In the genomic region with DNA sequence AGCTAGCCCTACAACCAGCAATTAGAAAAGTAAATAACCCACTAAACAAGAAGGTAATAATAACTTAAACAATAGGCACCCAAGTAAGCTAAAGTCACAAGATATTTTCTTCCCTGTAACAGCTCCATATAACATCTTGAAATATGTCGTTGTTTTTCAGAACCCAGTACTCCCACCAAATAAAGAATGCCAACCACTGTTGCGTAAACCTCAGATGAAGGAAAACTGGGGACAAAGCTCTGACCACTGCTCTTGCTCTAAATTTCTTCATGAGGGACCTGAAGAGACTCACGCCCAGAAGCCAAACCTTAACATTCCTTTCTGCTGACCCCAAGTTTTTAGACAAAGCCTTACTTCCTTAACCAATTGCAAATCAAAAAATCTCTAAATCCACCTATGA, we compare ENCODE assay signal across 38 cellular contexts.
"Had no signal": no experiment of that assay in that cellular context is flagged by ENCODE, and none has a peak within 500 bp of the region (broad histone marks: within the 10 kb centered on the region; RNA-seq: fewer than 3 reads in every experiment).

No MANE protein-coding gene starts in this region.

- H3K27me3 Mint-ChIP-seq: activated B cell treated with CpG ODN at 0.5 μM for 24 hours; activated CD4-positive, alpha-beta memory T cell treated with anti-CD3 and anti-CD28 coated beads for 36 hours; activated CD4-positive, alpha-beta T cell treated with anti-CD3 and anti-CD28 coated beads, Interleukin-2, amount 10 ng/mL, durations not matched to agents 24 days and 14 days; activated naive CD8-positive, alpha-beta T cell treated with anti-CD3 and anti-CD28 coated beads for 36 hours had no signal

- H3K4me1 ChIP-seq: adrenal gland, ascending aorta, body of pancreas, breast epithelium had no signal

- H3K4me3 ChIP-seq: adrenal gland, ascending aorta, body of pancreas, breast epithelium had no signal

- H3K36me3 Mint-ChIP-seq: activated CD4-positive, alpha-beta memory T cell treated with anti-CD3 and anti-CD28 coated beads for 36 hours; activated naive CD4-positive, alpha-beta T cell treated with anti-CD3 and anti-CD28 coated beads, Interleukin-2, amount 50 U/mL, for 72 hours; activated naive CD8-positive, alpha-beta T cell treated with anti-CD3 and anti-CD28 coated beads for 36 hours had no signal

- DNase-seq: activated B cell treated with CpG ODN at 0.5 μM for 24 hours; activated CD4-positive, alpha-beta memory T cell treated with anti-CD3 and anti-CD28 coated beads for 36 hours; activated CD4-positive, alpha-beta T cell treated with anti-CD3 and anti-CD28 coated beads for 4 hours; activated CD4-positive, alpha-beta T cell treated with anti-CD3 and anti-CD28 coated beads, Interleukin-2, amount 10 ng/mL, durations not matched to agents 24 days and 14 days; activated CD4-positive, alpha-beta T cell treated with anti-CD3 and anti-CD28 coated beads, Interleukin-2, amount 50 U/mL, for 1 hour; activated CD4-positive, alpha-beta T cell treated with anti-CD3 and anti-CD28 coated beads, Interleukin-2, amount 50 U/mL, for 4 hours; activated CD4-positive, CD25-positive, alpha-beta regulatory T cell treated with anti-CD3 and anti-CD28 coated beads, Interleukin-2, amount 50 U/mL, for 72 hours; activated CD8-positive, alpha-beta memory T cell treated with anti-CD3 and anti-CD28 coated beads, Interleukin-2, amount 50 U/mL, for 4 hours; activated CD8-positive, alpha-beta T cell treated with anti-CD3 and anti-CD28 coated beads, Interleukin-2, amount 10 ng/mL, durations not matched to agents 7 days and 5 days; activated effector memory CD4-positive, alpha-beta T cell treated with anti-CD3 and anti-CD28 coated beads, Interleukin-2, amount 50 U/mL, for 16 hours; activated gamma-delta T cell treated with Interleukin-2 at 50 U/mL for 16 hours; activated naive CD4-positive, alpha-beta T cell; activated naive CD4-positive, alpha-beta T cell treated with anti-CD3 and anti-CD28 coated beads for 36 hours; activated naive CD4-positive, alpha-beta T cell treated with anti-CD3 and anti-CD28 coated beads, Interleukin-2, amount 50 U/mL, for 16 hours; activated naive CD8-positive, alpha-beta T cell treated with anti-CD3 and anti-CD28 coated beads for 36 hours; activated T-cell treated with anti-CD3 and anti-CD28 coated beads for 4 hours; activated T-cell treated with anti-CD3 and anti-CD28 coated beads, Interleukin-2, amount 50 U/mL, for 1 hour; activated T-cell treated with anti-CD3 and anti-CD28 coated beads, Interleukin-2, amount 50 U/mL, for 4 hours; activated T-cell treated with anti-CD3 and anti-CD28 coated beads, Interleukin-2, amount 50 U/mL, for 72 hours; adrenal gland; amygdala; anterior cingulate cortex; body of pancreas; brain microvascular endothelial cell; central memory CD4-positive, alpha-beta T cell; SW 1271; T-helper 1 cell; T-helper 2 cell; T-helper 9 cell had no signal

- H3K4me1 Mint-ChIP-seq: activated B cell treated with CpG ODN at 0.5 μM for 24 hours; activated CD4-positive, alpha-beta T cell treated with anti-CD3 and anti-CD28 coated beads, Interleukin-2, amount 10 ng/mL, durations not matched to agents 24 days and 14 days; activated naive CD8-positive, alpha-beta T cell treated with anti-CD3 and anti-CD28 coated beads for 36 hours; activated T-helper 17 cell treated with anti-CD3 and anti-CD28 coated beads, Interleukin-2, amount 50 U/mL, for 72 hours had no signal

- H3K27me3 ChIP-seq: adrenal gland, ascending aorta, body of pancreas, brain microvascular endothelial cell, breast epithelium had no signal

- ATAC-seq: activated CD8-positive, alpha-beta T cell treated with anti-CD3 and anti-CD28 coated beads, Interleukin-2, amount 10 ng/mL, durations not matched to agents 7 days and 5 days; activated naive CD4-positive, alpha-beta T cell treated with anti-CD3 and anti-CD28 coated beads, Interleukin-2, amount 50 U/mL, for 72 hours; activated T-cell treated with anti-CD3 and anti-CD28 coated beads, Interleukin-2, amount 50 U/mL, for 4 hours; activated T-cell treated with anti-CD3 and anti-CD28 coated beads, Interleukin-2, amount 50 U/mL, for 72 hours; activated T-helper 17 cell treated with anti-CD3 and anti-CD28 coated beads, Interleukin-2, amount 50 U/mL, for 72 hours; body of pancreas had no signal

- H3K36me3 ChIP-seq: adrenal gland, ascending aorta, brain microvascular endothelial cell, breast epithelium had no signal

- H3K27ac ChIP-seq: adrenal gland, ascending aorta, body of pancreas, brain microvascular endothelial cell, breast epithelium, VCaP had no signal

- H3K9me3 Mint-ChIP-seq: activated B cell treated with CpG ODN at 0.5 μM for 24 hours; activated CD4-positive, alpha-beta memory T cell treated with anti-CD3 and anti-CD28 coated beads for 36 hours; activated CD4-positive, alpha-beta T cell treated with anti-CD3 and anti-CD28 coated beads, Interleukin-2, amount 10 ng/mL, durations not matched to agents 24 days and 14 days; activated naive CD4-positive, alpha-beta T cell treated with anti-CD3 and anti-CD28 coated beads for 36 hours; activated naive CD4-positive, alpha-beta T cell treated with anti-CD3 and anti-CD28 coated beads, Interleukin-2, amount 50 U/mL, for 72 hours; activated naive CD8-positive, alpha-beta T cell treated with anti-CD3 and anti-CD28 coated beads for 36 hours; activated T-cell treated with anti-CD3 and anti-CD28 coated beads, Interleukin-2, amount 50 U/mL, for 4 hours; activated T-cell treated with anti-CD3 and anti-CD28 coated beads, Interleukin-2, amount 50 U/mL, for 72 hours; activated T-helper 1 cell treated with anti-CD3 and anti-CD28 coated beads, Interleukin-12 subunit alpha, Interleukin-12 subunit beta, Interleukin-2, Interleukin-4 antibody, amounts not matched to agents 30 ng/mL and 10 ng/mL and 1 ng/mL, durations not matched to agents 14 hours and 24 hours and 36 hours; activated T-helper 17 cell treated with anti-CD3 and anti-CD28 coated beads, Interleukin-2, amount 50 U/mL, for 72 hours; T-helper 1 cell treated with Interleukin-12 subunit alpha and Interleukin-12 subunit beta and Interleukin-4 antibody, amounts not matched to agents 30 μg/mL and 1 μg/mL, for 36 hours; T-helper 2 cell treated with Interferon-gamma antibody and Interleukin-4, amounts not matched to agents 5 μg/mL and 100 μg/mL, for 36 hours had no signal

- H3K9me3 ChIP-seq: adrenal gland, ascending aorta, body of pancreas, breast epithelium had no signal

- H3K4me3 Mint-ChIP-seq: activated B cell treated with CpG ODN at 0.5 μM for 24 hours; activated CD4-positive, alpha-beta memory T cell treated with anti-CD3 and anti-CD28 coated beads for 36 hours; activated CD4-positive, alpha-beta T cell treated with anti-CD3 and anti-CD28 coated beads, Interleukin-2, amount 10 ng/mL, durations not matched to agents 24 days and 14 days; activated CD8-positive, alpha-beta T cell treated with anti-CD3 and anti-CD28 coated beads, Interleukin-2, amount 10 ng/mL, durations not matched to agents 7 days and 5 days; activated naive CD4-positive, alpha-beta T cell treated with anti-CD3 and anti-CD28 coated beads for 36 hours; activated naive CD8-positive, alpha-beta T cell treated with anti-CD3 and anti-CD28 coated beads for 36 hours; activated T-cell treated with anti-CD3 and anti-CD28 coated beads, Interleukin-2, amount 50 U/mL, for 4 hours; activated T-cell treated with anti-CD3 and anti-CD28 coated beads, Interleukin-2, amount 50 U/mL, for 72 hours; activated T-helper 1 cell treated with anti-CD3 and anti-CD28 coated beads, Interleukin-12 subunit alpha, Interleukin-12 subunit beta, Interleukin-2, Interleukin-4 antibody, amounts not matched to agents 30 ng/mL and 10 ng/mL and 1 ng/mL, durations not matched to agents 14 hours and 24 hours and 36 hours; activated T-helper 17 cell treated with anti-CD3 and anti-CD28 coated beads, Interleukin-2, amount 50 U/mL, for 72 hours; T-helper 1 cell treated with Interleukin-12 subunit alpha and Interleukin-12 subunit beta and Interleukin-4 antibody, amounts not matched to agents 30 μg/mL and 1 μg/mL, for 36 hours; T-helper 2 cell treated with Interferon-gamma antibody and Interleukin-4, amounts not matched to agents 5 μg/mL and 100 μg/mL, for 36 hours had no signal

- FAIRE-seq: TTC549 had no signal

- H3K27ac Mint-ChIP-seq: activated B cell treated with CpG ODN at 0.5 μM for 24 hours; activated CD4-positive, alpha-beta memory T cell treated with anti-CD3 and anti-CD28 coated beads for 36 hours; activated CD4-positive, alpha-beta T cell treated with anti-CD3 and anti-CD28 coated beads, Interleukin-2, amount 10 ng/mL, durations not matched to agents 24 days and 14 days; activated CD8-positive, alpha-beta T cell treated with anti-CD3 and anti-CD28 coated beads, Interleukin-2, amount 10 ng/mL, durations not matched to agents 7 days and 5 days; activated naive CD4-positive, alpha-beta T cell treated with anti-CD3 and anti-CD28 coated beads for 36 hours; activated naive CD4-positive, alpha-beta T cell treated with anti-CD3 and anti-CD28 coated beads, Interleukin-2, amount 50 U/mL, for 72 hours; activated naive CD8-positive, alpha-beta T cell treated with anti-CD3 and anti-CD28 coated beads for 36 hours; activated T-cell treated with anti-CD3 and anti-CD28 coated beads, Interleukin-2, amount 50 U/mL, for 72 hours; activated T-helper 1 cell treated with anti-CD3 and anti-CD28 coated beads, Interleukin-12 subunit alpha, Interleukin-12 subunit beta, Interleukin-2, Interleukin-4 antibody, amounts not matched to agents 30 ng/mL and 10 ng/mL and 1 ng/mL, durations not matched to agents 14 hours and 24 hours and 36 hours; activated T-helper 17 cell treated with anti-CD3 and anti-CD28 coated beads, Interleukin-2, amount 50 U/mL, for 72 hours; T-helper 1 cell treated with Interleukin-12 subunit alpha and Interleukin-12 subunit beta and Interleukin-4 antibody, amounts not matched to agents 30 μg/mL and 1 μg/mL, for 36 hours; T-helper 2 cell treated with Interferon-gamma antibody and Interleukin-4, amounts not matched to agents 5 μg/mL and 100 μg/mL, for 36 hours had no signal
